32 cellular contexts compared by ENCODE assay signal in the genomic region with DNA sequence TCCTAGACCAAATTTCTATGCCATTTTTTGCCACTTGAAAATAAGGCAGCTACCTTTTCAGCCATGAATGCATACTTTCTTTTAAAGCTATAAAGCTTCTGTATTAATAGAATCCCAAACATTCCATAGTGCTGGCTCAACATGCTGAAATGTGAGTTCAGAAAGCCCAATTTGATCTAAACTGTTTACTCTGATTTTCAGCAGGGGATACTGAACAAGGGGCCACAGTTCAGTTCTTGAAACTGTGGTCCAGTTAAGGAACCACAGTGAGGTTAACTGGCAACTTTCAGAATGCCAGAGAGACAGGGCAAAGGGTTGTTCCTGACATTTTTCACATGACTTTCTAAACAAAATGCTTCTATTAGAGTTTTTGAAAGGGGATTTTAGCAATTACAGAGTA.
DNase-seq lines count a peak whose midpoint lies in the region; ATAC-seq, FAIRE-seq and TF ChIP-seq lines count a peak whose summit lies in the region.
"Had no signal": no experiment of that assay in that cellular context is flagged by ENCODE, and none has a peak within 500 bp of the region (broad histone marks: within the 10 kb centered on the region; RNA-seq: fewer than 3 reads in every experiment).

No MANE protein-coding gene starts in this region.

- peaks cover 51% of the 10 kb centered on the region for H3K4me1 Mint-ChIP-seq in astrocyte (ENCODE audit: low read depth, unreplicated experiment)
- H3K4me1 Mint-ChIP-seq in activated CD4-positive, alpha-beta memory T cell treated with anti-CD3 and anti-CD28 coated beads for 36 hours (ENCODE audit: low read depth), result no peaks in the 10 kb centered on the region
- H3K4me1 Mint-ChIP-seq: activated naive CD4-positive, alpha-beta T cell treated with anti-CD3 and anti-CD28 coated beads, Interleukin-2, amount 10 ng/mL, durations not matched to agents 7 days and 5 days; activated T-helper 17 cell treated with anti-CD3 and anti-CD28 coated beads, Interleukin-2, amount 50 U/mL, for 72 hours had no signal

- H2AFZ ChIP-seq in astrocyte (ENCODE audit: low read depth, low read length) (no peak overlapping the region), mesenchymal stem cell (ENCODE audit: low read depth, low read length) (no peak overlapping the region)

- H3K9me3 ChIP-seq in A549, result no peaks in the 10 kb centered on the region
- H3K9me3 ChIP-seq in astrocyte (ENCODE audit: insufficient read depth, low read depth, low read length), result no peaks in the 10 kb centered on the region
- no peaks in the 10 kb centered on the region for H3K9me3 ChIP-seq in mesenchymal stem cell (ENCODE audit: control insufficient read depth, low read length)
- H3K9me3 ChIP-seq: breast epithelium, heart left ventricle, left lung, psoas muscle, thyroid gland, uterus had no signal

- H3K27me3 ChIP-seq in astrocyte (ENCODE audit: insufficient read depth, low read length) (no peaks in the 10 kb centered on the region), mesenchymal stem cell (ENCODE audit: control insufficient read depth in 1 of 2, insufficient read depth in 1 of 2, low read length in 2 of 2) (no peaks in the 10 kb centered on the region)
- H3K27me3 ChIP-seq: breast epithelium, heart left ventricle, left lung, thyroid gland, uterus had no signal

- H3K9me3 Mint-ChIP-seq in astrocyte (ENCODE audit: unreplicated experiment), result no peaks in the 10 kb centered on the region
- H3K9me3 Mint-ChIP-seq in activated CD4-positive, alpha-beta memory T cell treated with anti-CD3 and anti-CD28 coated beads for 36 hours, result no peaks in the 10 kb centered on the region
- H3K9me3 Mint-ChIP-seq: activated CD8-positive, alpha-beta T cell treated with anti-CD3 and anti-CD28 coated beads for 36 hours; activated naive CD4-positive, alpha-beta T cell treated with anti-CD3 and anti-CD28 coated beads, Interleukin-2, amount 10 ng/mL, durations not matched to agents 7 days and 5 days; activated T-helper 17 cell treated with anti-CD3 and anti-CD28 coated beads, Interleukin-2, amount 50 U/mL, for 72 hours; dendritic cell treated with granulocyte-macrophage colony-stimulating factor and Interleukin-4, amounts not matched to agents 40 ng/mL and 50 ng/mL, for 4 days had no signal

- H3K14ac ChIP-seq in mesenchymal stem cell (ENCODE audit: low read length in 2 of 2), result no peak overlapping the region

- CTCF ChIA-PET in A549 (lab: Yijun Ruan, JAX), result no interaction called here
- CTCF ChIA-PET in activated CD4-positive, alpha-beta memory T cell treated with anti-CD3 and anti-CD28 coated beads for 36 hours (lab: Charles Lee), result no interaction called here

- H3K79me1 ChIP-seq in mesenchymal stem cell (replicated peaks; ENCODE audit: low read length, poor library complexity, severe bottlenecking), result no peaks in the 10 kb centered on the region

- TF ChIP-seq EP300 in A549 (IDR thresholded peaks at IDR 0.05), result no peak

- no peak overlapping the region for H2AK5ac ChIP-seq in mesenchymal stem cell (ENCODE audit: low read length, severe bottlenecking)

- no peak for TF ChIP-seq RAD21 in A549 (conservative IDR thresholded peaks at IDR 0.05 in 1 of 2, IDR thresholded peaks at IDR 0.05 in 1 of 2)

- H2BK12ac ChIP-seq in mesenchymal stem cell (ENCODE audit: low read length in 2 of 2), result no peak overlapping the region

- no peak overlapping the region for H4K8ac ChIP-seq in mesenchymal stem cell (ENCODE audit: low read length)

- H4K20me1 ChIP-seq in astrocyte (ENCODE audit: insufficient read depth, low read length), result no peaks in the 10 kb centered on the region

- TF ChIP-seq POLR2A in A549 (IDR thresholded peaks at IDR 0.05; ENCODE audit: low read length), result no peak

- H3K27ac Mint-ChIP-seq in astrocyte (ENCODE audit: unreplicated experiment), result peak overlapping the region; percentile 87
- no peak overlapping the region for H3K27ac Mint-ChIP-seq in activated CD4-positive, alpha-beta memory T cell treated with anti-CD3 and anti-CD28 coated beads for 36 hours
- H3K27ac Mint-ChIP-seq: activated CD8-positive, alpha-beta T cell treated with anti-CD3 and anti-CD28 coated beads for 36 hours; activated naive CD4-positive, alpha-beta T cell treated with anti-CD3 and anti-CD28 coated beads, Interleukin-2, amount 10 ng/mL, durations not matched to agents 7 days and 5 days; activated T-helper 17 cell treated with anti-CD3 and anti-CD28 coated beads, Interleukin-2, amount 50 U/mL, for 72 hours; dendritic cell treated with granulocyte-macrophage colony-stimulating factor and Interleukin-4, amounts not matched to agents 40 ng/mL and 50 ng/mL, for 4 days had no signal

- H3K4me1 ChIP-seq in A549 (0 out of 3 replicates have a peak, but pooled peaks cover 4% of the 10 kb centered on the region), astrocyte (ENCODE audit: insufficient read depth, low read length) (peaks cover 4% of the 10 kb centered on the region), mesenchymal stem cell (ENCODE audit: control insufficient read depth, insufficient read depth, low read depth, low read length) (no peaks in the 10 kb centered on the region)
- H3K4me1 ChIP-seq: breast epithelium, heart left ventricle, left lung, psoas muscle, thyroid gland, uterus had no signal

- H2BK120ac ChIP-seq in mesenchymal stem cell (ENCODE audit: low read depth, low read length), result no peak overlapping the region

- H3K4me3 Mint-ChIP-seq in astrocyte (ENCODE audit: unreplicated experiment), result peak overlapping the region; percentile 28
- H3K4me3 Mint-ChIP-seq in activated CD4-positive, alpha-beta memory T cell treated with anti-CD3 and anti-CD28 coated beads for 36 hours, result no peak overlapping the region
- H3K4me3 Mint-ChIP-seq: activated CD8-positive, alpha-beta T cell treated with anti-CD3 and anti-CD28 coated beads for 36 hours; activated naive CD4-positive, alpha-beta T cell treated with anti-CD3 and anti-CD28 coated beads, Interleukin-2, amount 10 ng/mL, durations not matched to agents 7 days and 5 days; activated T-helper 17 cell treated with anti-CD3 and anti-CD28 coated beads, Interleukin-2, amount 50 U/mL, for 72 hours; dendritic cell treated with granulocyte-macrophage colony-stimulating factor and Interleukin-4, amounts not matched to agents 40 ng/mL and 50 ng/mL, for 4 days had no signal

- no peak overlapping the region for H2BK5ac ChIP-seq in mesenchymal stem cell (ENCODE audit: low read depth, low read length, poor library complexity, severe bottlenecking)

- no peak overlapping the region for H3K27ac ChIP-seq in A549
- no peak overlapping the region for H3K27ac ChIP-seq in astrocyte (ENCODE audit: low read depth, low read length)
- H3K27ac ChIP-seq in mesenchymal stem cell (ENCODE audit: low read length, poor library complexity, severe bottlenecking), result peak overlapping the region; percentile 86
- H3K27ac ChIP-seq: breast epithelium, heart left ventricle, left lung, psoas muscle, thyroid gland, uterus had no signal

- H3K4me2 ChIP-seq in A549, result peak overlapping the region; percentile 34; the same call in 1 of the 3 replicates
- peak overlapping the region; percentile 36 for H3K4me2 ChIP-seq in astrocyte (ENCODE audit: low read length)
- peak overlapping the region; percentile 28 for H3K4me2 ChIP-seq in mesenchymal stem cell (ENCODE audit: low read length, poor library complexity, severe bottlenecking)

- no peaks in the 10 kb centered on the region for H3K27me3 Mint-ChIP-seq in astrocyte (ENCODE audit: low read depth, unreplicated experiment)
- H3K27me3 Mint-ChIP-seq in activated CD4-positive, alpha-beta memory T cell treated with anti-CD3 and anti-CD28 coated beads for 36 hours, result no peaks in the 10 kb centered on the region
- H3K27me3 Mint-ChIP-seq: activated CD8-positive, alpha-beta T cell treated with anti-CD3 and anti-CD28 coated beads for 36 hours; activated naive CD4-positive, alpha-beta T cell treated with anti-CD3 and anti-CD28 coated beads, Interleukin-2, amount 10 ng/mL, durations not matched to agents 7 days and 5 days; activated T-helper 17 cell treated with anti-CD3 and anti-CD28 coated beads, Interleukin-2, amount 50 U/mL, for 72 hours; dendritic cell treated with granulocyte-macrophage colony-stimulating factor and Interleukin-4, amounts not matched to agents 40 ng/mL and 50 ng/mL, for 4 days had no signal

- no peak for ATAC-seq in A549
- ATAC-seq in HG03432 (IDR thresholded peaks at IDR 0.05; ENCODE audit: unreplicated experiment), result peak; percentile 54
- ATAC-seq in HG03439 (IDR thresholded peaks at IDR 0.05; ENCODE audit: unreplicated experiment), result no peak
- no peak for ATAC-seq in HG03469 (IDR thresholded peaks at IDR 0.05; ENCODE audit: unreplicated experiment)
- ATAC-seq: activated CD8-positive, alpha-beta T cell treated with anti-CD3 and anti-CD28 coated beads for 36 hours; activated T-helper 17 cell treated with anti-CD3 and anti-CD28 coated beads, Interleukin-2, amount 50 U/mL, for 72 hours; heart left ventricle; K562; left lung; psoas muscle; sciatic nerve had no signal

- H3K9ac ChIP-seq in astrocyte (ENCODE audit: low read length), result no peak overlapping the region
- no peak overlapping the region for H3K9ac ChIP-seq in mesenchymal stem cell (ENCODE audit: low read length)

- TF ChIP-seq CTCF in A549 (IDR thresholded peaks at IDR 0.05), result no peak
- TF ChIP-seq CTCF in astrocyte (IDR thresholded peaks at IDR 0.05; ENCODE audit: insufficient read depth, low read depth, low read length), result no peak

- H2BK15ac ChIP-seq in mesenchymal stem cell (ENCODE audit: low read depth, poor library complexity, severe bottlenecking), result no peak overlapping the region

- H3K36me3 Mint-ChIP-seq in astrocyte (ENCODE audit: low read depth, unreplicated experiment), result no peaks in the 10 kb centered on the region
- H3K36me3 Mint-ChIP-seq in activated CD4-positive, alpha-beta memory T cell treated with anti-CD3 and anti-CD28 coated beads for 36 hours, result no peaks in the 10 kb centered on the region
- H3K36me3 Mint-ChIP-seq: activated naive CD4-positive, alpha-beta T cell treated with anti-CD3 and anti-CD28 coated beads, Interleukin-2, amount 10 ng/mL, durations not matched to agents 7 days and 5 days had no signal

- H3K4me3 ChIP-seq in A549 (no peak overlapping the region), astrocyte (ENCODE audit: insufficient read depth, low read depth, low read length) (no peak overlapping the region), mesenchymal stem cell (ENCODE audit: insufficient read depth in 1 of 2, low read depth in 1 of 2, low read length in 2 of 2) (no peak overlapping the region)
- H3K4me3 ChIP-seq: breast epithelium, heart left ventricle, K562, left lung, psoas muscle, thyroid gland, uterus had no signal

- H3K23ac ChIP-seq in mesenchymal stem cell (ENCODE audit: low read length in 2 of 2), result no peak overlapping the region

- no peaks in the 10 kb centered on the region for H3K36me3 ChIP-seq in astrocyte (ENCODE audit: insufficient read depth, low read length)
- no peaks in the 10 kb centered on the region for H3K36me3 ChIP-seq in mesenchymal stem cell (ENCODE audit: control insufficient read depth in 1 of 2, insufficient read depth in 2 of 2, low read depth in 1 of 2, low read length in 2 of 2)
- H3K36me3 ChIP-seq: breast epithelium, heart left ventricle, left lung, thyroid gland, uterus had no signal

- POLR2A ChIA-PET in A549 (lab: Yijun Ruan, JAX), result no interaction called here
- POLR2A ChIA-PET in activated CD4-positive, alpha-beta memory T cell treated with anti-CD3 and anti-CD28 coated beads for 36 hours (lab: Charles Lee), result no interaction called here

- DNase-seq in A549 (ENCODE audit: low read depth in 1 of 2, low spot score in 1 of 2) (no peak), astrocyte (ENCODE audit: low read depth) (peak; percentile 36), mesenchymal stem cell (no peak), DMS153 treated with DMSO at 0.1 percent for 48 hours (lab: John Stamatoyannopoulos, UW; ENCODE audit: unreplicated experiment) (no peak)
- no peak for DNase-seq in activated CD4-positive, alpha-beta memory T cell treated with anti-CD3 and anti-CD28 coated beads for 36 hours
- DNase-seq: 8988T; activated CD4-positive, CD25-positive, alpha-beta regulatory T cell treated with anti-CD3 and anti-CD28 coated beads, Interleukin-2, amount 50 U/mL, for 72 hours; activated CD8-positive, alpha-beta memory T cell treated with anti-CD3 and anti-CD28 coated beads, Interleukin-2, amount 50 U/mL, for 48 hours; activated CD8-positive, alpha-beta T cell treated with anti-CD3 and anti-CD28 coated beads for 36 hours; activated naive CD4-positive, alpha-beta T cell treated with anti-CD3 and anti-CD28 coated beads, Interleukin-2, amount 10 ng/mL, durations not matched to agents 7 days and 5 days; Calu3; DND-41; heart left ventricle; islet precursor cell; left lung; NCI-H1105; NCI-H187 treated with DMSO at 0.1 percent for 48 hours; NCI-H2171; NCI-H510A treated with DMSO at 0.1 percent for 48 hours; nucleus accumbens; psoas muscle; stimulated activated CD4-positive, alpha-beta T cell treated with anti-CD3 and anti-CD28 coated beads, Interleukin-4, amount 100 ng/mL, for 1 hour; thyroid gland; uterus had no signal

- H4K91ac ChIP-seq in mesenchymal stem cell (ENCODE audit: low read length), result no peak overlapping the region

- no peak overlapping the region for H3K4ac ChIP-seq in mesenchymal stem cell (ENCODE audit: low read depth in 1 of 2, low read length in 2 of 2)

- H3K79me2 ChIP-seq in astrocyte (ENCODE audit: insufficient read depth, low read length), result no peaks in the 10 kb centered on the region

- intact Hi-C loops in activated CD4-positive, alpha-beta memory T cell treated with anti-CD3 and anti-CD28 coated beads for 36 hours (cut with micrococcal nuclease), result no loop called here

- FAIRE-seq in A549 (lab: Jason Lieb, UNC) (no peak), astrocyte (lab: Jason Lieb, UNC) (no peak)
- FAIRE-seq: K562 had no signal

- H3K18ac ChIP-seq in mesenchymal stem cell (ENCODE audit: low read depth in 1 of 2, low read length in 2 of 2), result peak overlapping the region in 1 of 2 experiments; percentile 28
